ENCODE assay signal across 8 cellular contexts in genomic region chr10:46987233-46987930, GRCh38.
A peak's percentile ranks its signal among the peaks of the same experiment; 100 is the strongest.
DNase-seq lines count a peak whose midpoint lies in the region; ATAC-seq, FAIRE-seq and TF ChIP-seq lines count a peak whose summit lies in the region.
"Not testable (repeated sequence)": the region's sequence is repeated elsewhere in the genome, so short reads cannot be mapped to it uniquely, and the experiment has no call there.

No MANE protein-coding gene starts in this region.

- H3K9me3 Mint-ChIP-seq in CD8-positive, alpha-beta T cell; activated T-cell treated with anti-CD3 and anti-CD28 coated beads, Interleukin-2, amount 50 U/mL, for 72 hours: not testable (repeated sequence)

- ATAC-seq in CD8-positive, alpha-beta T cell = peak; percentile 94
- ATAC-seq in GM19395 (IDR thresholded peaks at IDR 0.05; ENCODE audit: unreplicated experiment) (peak; percentile 76), HG02571 (IDR thresholded peaks at IDR 0.05; ENCODE audit: unreplicated experiment) (peak; percentile 76), HG03066 (IDR thresholded peaks at IDR 0.05; ENCODE audit: low read depth, unreplicated experiment) (peak; percentile 70), HG03558 (IDR thresholded peaks at IDR 0.05; ENCODE audit: extremely low read depth, unreplicated experiment) (peak; percentile 59), left ventricle myocardium superior (peak; percentile 97)
- peak; percentile 90 to 95 for ATAC-seq in activated T-cell treated with anti-CD3 and anti-CD28 coated beads, Interleukin-2, amount 50 U/mL, for 72 hours (replicated peaks in 1 of 2)

- POLR2A ChIA-PET in CD8-positive, alpha-beta T cell (lab: Charles Lee) = not testable (repeated sequence)

- H3K9me3 ChIP-seq in CD8-positive, alpha-beta T cell (ENCODE audit: low read length); small intestine (ENCODE audit: control insufficient read depth, low read depth): not testable (repeated sequence)

- H3K4me1 Mint-ChIP-seq in CD8-positive, alpha-beta T cell (ENCODE audit: low read depth); activated T-cell treated with anti-CD3 and anti-CD28 coated beads, Interleukin-2, amount 50 U/mL, for 72 hours (ENCODE audit: low read depth): not testable (repeated sequence)

- not testable (repeated sequence) for H3K27ac Mint-ChIP-seq in CD8-positive, alpha-beta T cell; activated T-cell treated with anti-CD3 and anti-CD28 coated beads, Interleukin-2, amount 50 U/mL, for 72 hours

- H3K27ac ChIP-seq in CD8-positive, alpha-beta T cell (ENCODE audit: low read depth, low read length); small intestine (ENCODE audit: low read depth in 1 of 2, low read length in 1 of 2): not testable (repeated sequence)

- not testable (repeated sequence) for H3K36me3 ChIP-seq in CD8-positive, alpha-beta T cell (ENCODE audit: insufficient read depth, low read length); small intestine (ENCODE audit: control insufficient read depth in 2 of 2, insufficient read depth in 2 of 2, low read length in 2 of 2)

- peak; percentile 95 for FAIRE-seq in small intestine (lab: Jason Lieb, UNC)

- H3K4me1 ChIP-seq in CD8-positive, alpha-beta T cell (ENCODE audit: insufficient read depth, low read length); small intestine (ENCODE audit: control insufficient read depth in 2 of 2, insufficient read depth in 1 of 2, low read depth in 1 of 2, low read length in 1 of 2): not testable (repeated sequence)

- H3K27me3 ChIP-seq in CD8-positive, alpha-beta T cell (ENCODE audit: insufficient read depth, low read length); small intestine (ENCODE audit: control insufficient read depth in 2 of 2, insufficient read depth in 2 of 2, low read length in 2 of 2): not testable (repeated sequence)

- H3K27me3 Mint-ChIP-seq in CD8-positive, alpha-beta T cell (ENCODE audit: low read depth); activated T-cell treated with anti-CD3 and anti-CD28 coated beads, Interleukin-2, amount 50 U/mL, for 72 hours (ENCODE audit: low read depth): not testable (repeated sequence)

- not testable (repeated sequence) for H3K4me3 ChIP-seq in CD8-positive, alpha-beta T cell (ENCODE audit: low read depth, low read length); small intestine (ENCODE audit: low read depth in 1 of 2, low read length in 2 of 2)

- not testable (repeated sequence) for TF ChIP-seq CTCF in CD8-positive, alpha-beta T cell (IDR thresholded peaks at IDR 0.05)

- CTCF ChIA-PET in CD8-positive, alpha-beta T cell (lab: Charles Lee) = not testable (repeated sequence)

- intact Hi-C loops in CD8-positive, alpha-beta T cell (cut with DNase I, micrococcal nuclease); left ventricle myocardium superior (cut with micrococcal nuclease): not testable (repeated sequence)

- H3K4me3 Mint-ChIP-seq in CD8-positive, alpha-beta T cell; activated T-cell treated with anti-CD3 and anti-CD28 coated beads, Interleukin-2, amount 50 U/mL, for 72 hours: not testable (repeated sequence)

- WGBS in small intestine, 3 donors = no CpG with 5 or more reads among the region's 10 CpGs

- not testable (repeated sequence) for H3K36me3 Mint-ChIP-seq in CD8-positive, alpha-beta T cell; activated T-cell treated with anti-CD3 and anti-CD28 coated beads, Interleukin-2, amount 50 U/mL, for 72 hours (ENCODE audit: insufficient read depth in 2 of 2)

- DNase-seq in CD8-positive, alpha-beta T cell; activated T-cell treated with anti-CD3 and anti-CD28 coated beads, Interleukin-2, amount 50 U/mL, for 72 hours; left ventricle myocardium superior; small intestine: not testable (repeated sequence)
